13 cellular contexts compared by ENCODE assay signal in genomic region chr1:65820983-65821382, GRCh38. TPM values are rescaled to one million over a fixed set of nuclear protein-coding genes. Genes with fewer than 3 reads are reported as not detected.
DNase-seq lines count a peak whose midpoint lies in the region; ATAC-seq and TF ChIP-seq lines count a peak whose summit lies in the region.
"Had no signal": no experiment of that assay in that cellular context is flagged by ENCODE, and none has a peak within 500 bp of the region (broad histone marks: within the 10 kb centered on the region; RNA-seq: fewer than 3 reads in every experiment).

No MANE protein-coding gene starts in this region.

- ATAC-seq in GM19455 (IDR thresholded peaks at IDR 0.05; ENCODE audit: unreplicated experiment), result no peak

- 50 to 77% (median 72%) methylated on average over 1 of the region's 1 CpG for WGBS in adrenal gland, 4 donors

- intact Hi-C loops in adrenal gland (cut with DNase I), result no loop called here

- H3K4me3 ChIP-seq in adrenal gland, result no peak overlapping the region
- H3K4me3 ChIP-seq: hepatocyte, sigmoid colon had no signal

- DNase-seq in Caki2 (ENCODE audit: low read depth), result peak; percentile 29
- peak; percentile 75 for DNase-seq in MV-4-11 (lab: John Stamatoyannopoulos, UW)
- peak; percentile 15 for DNase-seq in brain pericyte (ENCODE audit: low read depth, low spot score)
- peak; percentile 84 for DNase-seq in myocyte (ENCODE audit: low read depth)
- DNase-seq in activated CD4-positive, CD25-positive, alpha-beta regulatory T cell (lab: John Stamatoyannopoulos, UW), result no peak
- no peak for DNase-seq in adrenal gland
- no peak for DNase-seq in GF-D8 (lab: John Stamatoyannopoulos, UW)
- DNase-seq: DMS79 treated with DMSO at 0.1 percent for 48 hours, Kasumi-1, sigmoid colon, WERI-Rb-1 had no signal

- no peaks in the 10 kb centered on the region for H3K9me3 ChIP-seq in adrenal gland (replicated peaks in 1 of 3)
- H3K9me3 ChIP-seq: sigmoid colon had no signal

- no peaks in the 10 kb centered on the region for H3K4me1 ChIP-seq in adrenal gland (replicated peaks in 1 of 2)
- H3K4me1 ChIP-seq: sigmoid colon had no signal

- H3K27ac ChIP-seq in adrenal gland, result no peak overlapping the region
- H3K27ac ChIP-seq: hepatocyte, sigmoid colon, WERI-Rb-1 had no signal

- in situ Hi-C loops in Caki2 (cut with HindIII; ENCODE audit: low pct_unique_long_range_greater_than_20kb, low sequenced_read_pairs), result no loop called here

- H3K36me3 ChIP-seq in adrenal gland (replicated peaks in 1 of 2), result no peaks in the 10 kb centered on the region
- H3K36me3 ChIP-seq: sigmoid colon, WERI-Rb-1 had no signal

- H3K27me3 ChIP-seq in adrenal gland, result no peaks in the 10 kb centered on the region
- H3K27me3 ChIP-seq: hepatocyte, sigmoid colon had no signal

- TF ChIP-seq CTCF in adrenal gland (IDR thresholded peaks at IDR 0.05), result no peak

- no peak for TF ChIP-seq POLR2A in adrenal gland (IDR thresholded peaks at IDR 0.05)

RNA-seq across cellular contexts. Expression of gene PDE4B, which starts 28.3 kb away (rescaled TPM):
- not detected in 2 replicates for total RNA-seq in Caki2 (2014; rRNA removed; shearing (Covaris generic); ENCODE audit: low replicate concordance)
- total RNA-seq in myocyte, result 2.1 and 29.5 TPM in 2 replicates
- 0.16 TPM for polyA plus RNA-seq in myocyte (2012)
- total RNA-seq in adrenal gland, result 10 to 100 TPM in 2 of 8 donors, 1 to 10 TPM in 6; 2.9 to 14.9 (median 5.0) TPM
- polyA plus RNA-seq in adrenal gland, result 1 to 10 TPM; 1.2 to 2.4 (median 2.4) TPM

Comparison
In these comparisons a context has a peak if more than half of its experiments do, and no peak if none do; other contexts are left out.
1. DNase-seq: peak in Caki2 (single experiment), MV-4-11 (single experiment), brain pericyte (single experiment) and myocyte (single experiment); none in activated CD4-positive, CD25-positive, alpha-beta regulatory T cell (0 of 4), adrenal gland (0 of 7) and GF-D8 (single experiment).